Comparison of ENCODE assay signal across 22 cellular contexts in the genomic region with DNA sequence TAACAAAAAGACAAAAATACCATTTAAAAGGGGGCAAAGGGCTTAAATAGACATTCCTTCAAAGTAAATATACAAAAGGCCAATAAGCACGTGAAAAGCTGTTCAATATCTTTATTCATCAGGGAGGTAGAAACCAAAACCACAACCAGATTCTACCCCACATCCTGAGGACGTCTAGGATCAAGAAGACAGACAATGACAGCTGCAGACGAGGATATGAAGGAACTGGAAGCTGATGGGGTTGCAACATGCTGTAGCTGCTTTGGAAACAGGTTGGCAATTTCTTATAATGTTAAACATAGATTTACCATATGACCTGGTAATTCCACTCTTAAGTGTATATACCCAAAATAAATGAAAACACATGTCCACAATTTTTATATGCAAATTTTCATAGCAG.
"Had no signal": no experiment of that assay in that cellular context is flagged by ENCODE, and none has a peak within 500 bp of the region (broad histone marks: within the 10 kb centered on the region; RNA-seq: fewer than 3 reads in every experiment).

No MANE protein-coding gene starts in this region.

- H3K4me2 ChIP-seq: hepatocyte had no signal

- H3K27ac ChIP-seq: ascending aorta, cardiac muscle cell, epithelial cell of prostate, gastrocnemius medialis, hepatocyte, spleen, tibial nerve, WERI-Rb-1 had no signal

- H3K4me3 ChIP-seq: ascending aorta, cardiac muscle cell, gastrocnemius medialis, hepatocyte, spleen, tibial nerve had no signal

- H3K27me3 ChIP-seq: ascending aorta, cardiac muscle cell, hepatocyte, tibial nerve had no signal

- H3K36me3 ChIP-seq: ascending aorta, cardiac muscle cell, gastrocnemius medialis, spleen, tibial nerve, WERI-Rb-1 had no signal

- H3K9me3 ChIP-seq: gastrocnemius medialis had no signal

- DNase-seq: activated CD4-positive, alpha-beta T cell treated with anti-CD3 and anti-CD28 coated beads for 48 hours; activated effector memory CD4-positive, alpha-beta T cell treated with Interleukin-2 at 50 U/mL for 16 hours; activated naive CD4-positive, alpha-beta T cell treated with anti-CD3 and anti-CD28 coated beads for 36 hours; activated naive CD8-positive, alpha-beta T cell treated with anti-CD3 and anti-CD28 coated beads, Interleukin-2, amount 10 ng/mL, durations not matched to agents 7 days and 5 days; dermis blood vessel endothelial cell; effector CD8-positive, alpha-beta T cell; gastrocnemius medialis; left cardiac atrium; left ventricle myocardium superior; mammary epithelial cell; posterior cingulate gyrus; right cardiac atrium; spleen; stimulated activated naive CD4-positive, alpha-beta T cell treated with Interleukin-2 at 50 U/mL for 16 hours; T-helper 17 cell; T1000; WERI-Rb-1 had no signal

- H3K4me1 ChIP-seq: ascending aorta, gastrocnemius medialis, spleen, tibial nerve had no signal
